16 cellular contexts compared by ENCODE assay signal in genomic region chr5:104513194-104513602, GRCh38.
DNase-seq lines count a peak whose midpoint lies in the region; ATAC-seq and TF ChIP-seq lines count a peak whose summit lies in the region.
"Had no signal": no experiment of that assay in that cellular context is flagged by ENCODE, and none has a peak within 500 bp of the region (broad histone marks: within the 10 kb centered on the region; RNA-seq: fewer than 3 reads in every experiment).

No MANE protein-coding gene starts in this region.

- H3K4me1 Mint-ChIP-seq in CD14-positive monocyte = no peaks in the 10 kb centered on the region

- H3K9me3 Mint-ChIP-seq in CD14-positive monocyte = peaks cover 0 to 10% (median 2%) of the 10 kb centered on the region in 7 donors

- H3K9ac ChIP-seq in PC-3 (ENCODE audit: low read length) = peak overlapping the region; percentile 6
- H3K9ac ChIP-seq: BLaER1 treated with 17β-estradiol and CSF1 and Interleukin-3, amounts not matched to agents 10 nM and 100 nM had no signal

- H3K27me3 ChIP-seq in PC-3 (ENCODE audit: low read length) = no peaks in the 10 kb centered on the region
- no peaks in the 10 kb centered on the region for H3K27me3 ChIP-seq in uterus
- H3K27me3 ChIP-seq in prostate gland (replicated peaks; ENCODE audit: insufficient read depth) = no peaks in the 10 kb centered on the region
- H3K27me3 ChIP-seq: BLaER1 treated with 17β-estradiol and CSF1 and Interleukin-3, amounts not matched to agents 10 nM and 100 nM had no signal

- ATAC-seq in PC-3 = peak; percentile 94
- peak; percentile 89 for ATAC-seq in omental fat pad (ENCODE audit: low FRiP score)
- ATAC-seq: lower lobe of right lung had no signal

- TF ChIP-seq CTCF in PC-3 (conservative IDR thresholded peaks at IDR 0.05; ENCODE audit: low read depth, low read length) = no peak
- no peak for TF ChIP-seq CTCF in omental fat pad (IDR thresholded peaks at IDR 0.05)
- no peak for TF ChIP-seq CTCF in CD14-positive monocyte (IDR thresholded peaks at IDR 0.05)
- no peak for TF ChIP-seq CTCF in uterus (IDR thresholded peaks at IDR 0.05)
- no peak for TF ChIP-seq CTCF in prostate gland (IDR thresholded peaks at IDR 0.05)

- peaks cover 13% of the 10 kb centered on the region for H3K9me3 ChIP-seq in PC-3 (ENCODE audit: low read length)
- H3K9me3 ChIP-seq in uterus = no peaks in the 10 kb centered on the region
- no peaks in the 10 kb centered on the region for H3K9me3 ChIP-seq in prostate gland

- CTCF ChIA-PET in PC-3 (lab: Charles Lee) = interaction anchor here (0.6 to 1.0 kb wide), 2 partner anchors 38 to 166 kb away, joined by 3 to 4 read pairs; no protein-coding TSS in a partner anchor

- H3K4me1 ChIP-seq in PC-3 (ENCODE audit: insufficient read depth, low read length) = peaks cover 29% of the 10 kb centered on the region
- no peaks in the 10 kb centered on the region for H3K4me1 ChIP-seq in uterus
- H3K4me1 ChIP-seq in prostate gland (replicated peaks) = no peaks in the 10 kb centered on the region
- H3K4me1 ChIP-seq: BLaER1 treated with 17β-estradiol and CSF1 and Interleukin-3, amounts not matched to agents 10 nM and 100 nM; lower lobe of right lung had no signal

- H3K4me3 ChIP-seq in PC-3 (ENCODE audit: low read length) = peak overlapping the region; percentile 15; the same call in 1 of the 2 replicates
- no peak overlapping the region for H3K4me3 ChIP-seq in uterus
- H3K4me3 ChIP-seq in prostate gland = no peak overlapping the region
- H3K4me3 ChIP-seq: BLaER1 treated with 17β-estradiol and CSF1 and Interleukin-3, amounts not matched to agents 10 nM and 100 nM; lower lobe of right lung had no signal

- POLR2A ChIA-PET in PC-3 (lab: Charles Lee; ENCODE audit: unreplicated experiment) = interaction anchor here (0.6 kb wide), 1 partner anchor 1302 kb away, joined by 4 read pairs; no protein-coding TSS in a partner anchor

- no peaks in the 10 kb centered on the region for H3K27me3 Mint-ChIP-seq in CD14-positive monocyte (ENCODE audit: low read depth in 3 of 3)

- no peak overlapping the region for H2AFZ ChIP-seq in PC-3 (ENCODE audit: low read length)

- WGBS in prostate gland = 48% methylated on average over 2 of the region's 2 CpGs

- no peak overlapping the region for H3K27ac Mint-ChIP-seq in CD14-positive monocyte

- no peaks in the 10 kb centered on the region for H4K20me1 ChIP-seq in PC-3 (ENCODE audit: low read length)
- H4K20me1 ChIP-seq: BLaER1 treated with 17β-estradiol and CSF1 and Interleukin-3, amounts not matched to agents 10 nM and 100 nM had no signal

- no peaks in the 10 kb centered on the region for H3K79me2 ChIP-seq in PC-3 (ENCODE audit: low read length)

- no peaks in the 10 kb centered on the region for H3K9me2 ChIP-seq in PC-3 (replicated peaks; ENCODE audit: low read length)

- peaks cover 21% of the 10 kb centered on the region for H3F3A ChIP-seq in PC-3 (ENCODE audit: low read length, unreplicated experiment)

- DNase-seq in EH (ENCODE audit: low read depth) (peak; percentile 18), PC-3 (peak; percentile 97), epithelial cell of prostate (ENCODE audit: low read depth, low spot score) (peak; percentile 10), omental fat pad (ENCODE audit: low spot score) (no peak), CD14-positive monocyte (ENCODE audit: low spot score) (no peak), uterus (no peak), DMS53 treated with DMSO at 0.1 percent for 48 hours (lab: John Stamatoyannopoulos, UW; ENCODE audit: unreplicated experiment) (no peak), prostate gland (ENCODE audit: low spot score) (no peak)
- DNase-seq: activated CD8-positive, alpha-beta memory T cell treated with anti-CD3 and anti-CD28 coated beads, Interleukin-2, amount 50 U/mL, for 48 hours; GF-D8; hypothalamus; lower lobe of right lung; NCI-H524 treated with DMSO at 0.1 percent for 48 hours; stimulated activated CD4-positive, alpha-beta T cell treated with anti-CD3 and anti-CD28 coated beads, Interleukin-4, amount 100 ng/mL, for 4 hours; stimulated activated naive CD4-positive, alpha-beta T cell treated with Interleukin-2 at 50 U/mL for 16 hours had no signal

- TF ChIP-seq POLR2A in uterus (IDR thresholded peaks at IDR 0.05) = no peak
- no peak for TF ChIP-seq POLR2A in prostate gland (IDR thresholded peaks at IDR 0.05)

- intact Hi-C loops in PC-3 (cut with micrococcal nuclease) (loop anchor here (1.0 to 5.0 kb wide), 6 partner anchors 160 to 1656 kb away; no protein-coding TSS in a partner anchor), CD14-positive monocyte (cut with micrococcal nuclease) (no loop called here), uterus (cut with DNase I; ENCODE audit: low total_unique reads) (no loop called here), prostate gland (cut with DNase I) (no loop called here)

- H3K4me2 ChIP-seq in PC-3 (ENCODE audit: low read length) = peak overlapping the region; percentile 64
- H3K4me2 ChIP-seq: BLaER1 treated with 17β-estradiol and CSF1 and Interleukin-3, amounts not matched to agents 10 nM and 100 nM had no signal

- no TSS peak for BruUV-seq in PC-3 (replicated peaks; lab: Mats Ljungman, UMichigan)

- H3K27ac ChIP-seq in PC-3 (ENCODE audit: low read length) = peak overlapping the region; percentile 67
- H3K27ac ChIP-seq in epithelial cell of prostate = no peak overlapping the region
- no peak overlapping the region for H3K27ac ChIP-seq in uterus
- no peak overlapping the region for H3K27ac ChIP-seq in prostate gland
- H3K27ac ChIP-seq: BLaER1 treated with 17β-estradiol and CSF1 and Interleukin-3, amounts not matched to agents 10 nM and 100 nM; lower lobe of right lung had no signal

- no peaks in the 10 kb centered on the region for H3K36me3 Mint-ChIP-seq in CD14-positive monocyte

- no peak overlapping the region for H3K4me3 Mint-ChIP-seq in CD14-positive monocyte

- H3K36me3 ChIP-seq in PC-3 (ENCODE audit: low read depth, low read length) = peaks cover 9% of the 10 kb centered on the region; the same call in 1 of the 2 replicates
- no peaks in the 10 kb centered on the region for H3K36me3 ChIP-seq in uterus
- H3K36me3 ChIP-seq in prostate gland = no peaks in the 10 kb centered on the region
- H3K36me3 ChIP-seq: BLaER1 treated with 17β-estradiol and CSF1 and Interleukin-3, amounts not matched to agents 10 nM and 100 nM; lower lobe of right lung had no signal

Comparison
In these comparisons a context has a peak if more than half of its experiments do, and no peak if none do; other contexts are left out.
1. DNase-seq: peak in EH (single experiment), PC-3 (single experiment) and epithelial cell of prostate (single experiment); none in omental fat pad (single experiment), CD14-positive monocyte (single experiment), uterus (0 of 2), DMS53 treated with DMSO at 0.1 percent for 48 hours (single experiment) and prostate gland (single experiment).